In genomic region chr10:5040781-5041470, GRCh38 we compare ENCODE assay signal across 16 cellular contexts. TPM values are rescaled to one million over a fixed set of nuclear protein-coding genes. Genes with fewer than 3 reads are reported as not detected.
DNase-seq lines count a peak whose midpoint lies in the region; ATAC-seq and TF ChIP-seq lines count a peak whose summit lies in the region.
"Had no signal": no experiment of that assay in that cellular context is flagged by ENCODE, and none has a peak within 500 bp of the region (broad histone marks: within the 10 kb centered on the region; RNA-seq: fewer than 3 reads in every experiment).

No MANE protein-coding gene starts in this region.

- peak overlapping the region; percentile 74 for H3K27ac ChIP-seq in subcutaneous abdominal adipose tissue (ENCODE audit: low read depth, low read length)

- no peak overlapping the region for H3K4me3 Mint-ChIP-seq in activated CD8-positive, alpha-beta memory T cell treated with anti-CD3 and anti-CD28 coated beads, Interleukin-2, amount 10 ng/mL, durations not matched to agents 7 days and 5 days
- H3K4me3 Mint-ChIP-seq: activated naive CD4-positive, alpha-beta T cell treated with anti-CD3 and anti-CD28 coated beads for 36 hours; CD8-positive, alpha-beta T cell; IgD-negative memory B cell; stimulated activated naive CD8-positive, alpha-beta T cell treated with anti-CD3 and anti-CD28 coated beads, Interleukin-15, Interleukin-2, amounts not matched to agents 100 ng/mL and 50 ng/mL, for 24 hours had no signal

- peak overlapping the region; percentile 19 for H3K4me3 ChIP-seq in adipocyte (ENCODE audit: low read length)
- H3K4me3 ChIP-seq in kidney epithelial cell (ENCODE audit: low read depth, low read length): no peak overlapping the region
- peak overlapping the region; percentile 21 to 59 (median 48) for H3K4me3 ChIP-seq in subcutaneous abdominal adipose tissue (ENCODE audit: low read depth in 1 of 5, low read length in 5 of 5)

- CTCF ChIA-PET in activated CD8-positive, alpha-beta memory T cell treated with anti-CD3 and anti-CD28 coated beads, Interleukin-2, amount 10 ng/mL, durations not matched to agents 7 days and 5 days (lab: Charles Lee): no interaction called here

- H3K27me3 ChIP-seq in adipocyte (replicated peaks; ENCODE audit: control insufficient read depth, insufficient read depth, low read length) (no peaks in the 10 kb centered on the region), kidney epithelial cell (ENCODE audit: control insufficient read depth, insufficient read depth, low read length) (no peaks in the 10 kb centered on the region), subcutaneous abdominal adipose tissue (ENCODE audit: control insufficient read depth in 5 of 5, insufficient read depth in 4 of 5, low read length in 5 of 5) (no peaks in the 10 kb centered on the region)

- TF ChIP-seq CTCF in kidney epithelial cell (IDR thresholded peaks at IDR 0.05; ENCODE audit: insufficient read depth, low read length, poor library complexity, severe bottlenecking): no peak
- no peak for TF ChIP-seq CTCF in GM13976 (IDR thresholded peaks at IDR 0.05; ENCODE audit: borderline replicate concordance, control extremely low read depth, extremely low read depth, insufficient read depth, missing control alignments)

- H3K9me3 Mint-ChIP-seq in activated CD8-positive, alpha-beta memory T cell treated with anti-CD3 and anti-CD28 coated beads, Interleukin-2, amount 10 ng/mL, durations not matched to agents 7 days and 5 days (ENCODE audit: low read depth): no peaks in the 10 kb centered on the region
- H3K9me3 Mint-ChIP-seq: activated naive CD4-positive, alpha-beta T cell treated with anti-CD3 and anti-CD28 coated beads for 36 hours; CD8-positive, alpha-beta T cell; stimulated activated naive CD8-positive, alpha-beta T cell treated with anti-CD3 and anti-CD28 coated beads, Interleukin-15, Interleukin-2, amounts not matched to agents 100 ng/mL and 50 ng/mL, for 24 hours had no signal

- H3K4me1 Mint-ChIP-seq in activated CD8-positive, alpha-beta memory T cell treated with anti-CD3 and anti-CD28 coated beads, Interleukin-2, amount 10 ng/mL, durations not matched to agents 7 days and 5 days: no peaks in the 10 kb centered on the region

- no peak overlapping the region for H3K27ac Mint-ChIP-seq in activated CD8-positive, alpha-beta memory T cell treated with anti-CD3 and anti-CD28 coated beads, Interleukin-2, amount 10 ng/mL, durations not matched to agents 7 days and 5 days
- H3K27ac Mint-ChIP-seq: activated naive CD4-positive, alpha-beta T cell treated with anti-CD3 and anti-CD28 coated beads for 36 hours; CD8-positive, alpha-beta T cell; IgD-negative memory B cell; stimulated activated naive CD8-positive, alpha-beta T cell treated with anti-CD3 and anti-CD28 coated beads, Interleukin-15, Interleukin-2, amounts not matched to agents 100 ng/mL and 50 ng/mL, for 24 hours had no signal

- no peaks in the 10 kb centered on the region for H3K27me3 Mint-ChIP-seq in activated CD8-positive, alpha-beta memory T cell treated with anti-CD3 and anti-CD28 coated beads, Interleukin-2, amount 10 ng/mL, durations not matched to agents 7 days and 5 days
- H3K27me3 Mint-ChIP-seq: IgD-negative memory B cell; stimulated activated naive CD8-positive, alpha-beta T cell treated with anti-CD3 and anti-CD28 coated beads, Interleukin-15, Interleukin-2, amounts not matched to agents 100 ng/mL and 50 ng/mL, for 24 hours had no signal

- peak overlapping the region; percentile 75 for H3K9ac ChIP-seq in adipocyte (ENCODE audit: low read length)
- peak overlapping the region in 1 of 5 donors; percentile 0 for H3K9ac ChIP-seq in subcutaneous abdominal adipose tissue (ENCODE audit: low read length in 5 of 5)

- H3K4me1 ChIP-seq in adipocyte (ENCODE audit: control insufficient read depth, insufficient read depth, low read length): peaks cover 59% of the 10 kb centered on the region
- H3K4me1 ChIP-seq in subcutaneous abdominal adipose tissue (ENCODE audit: control insufficient read depth in 5 of 5, insufficient read depth in 5 of 5, low read length in 5 of 5): peaks cover 5 to 47% (median 35%) of the 10 kb centered on the region in 5 donors

- DNase-seq in HT1080 (ENCODE audit: low read depth): peak; percentile 37
- DNase-seq in adipocyte (ENCODE audit: low read depth): no peak
- peak; percentile 48 for DNase-seq in kidney epithelial cell (ENCODE audit: low read depth)
- no peak for DNase-seq in activated CD8-positive, alpha-beta memory T cell treated with anti-CD3 and anti-CD28 coated beads, Interleukin-2, amount 10 ng/mL, durations not matched to agents 7 days and 5 days
- DNase-seq in HuH-7.5 (ENCODE audit: low spot score): no peak
- no peak for DNase-seq in GM13976 (ENCODE audit: low spot score)
- DNase-seq: activated naive CD4-positive, alpha-beta T cell treated with anti-CD3 and anti-CD28 coated beads for 36 hours; CD8-positive, alpha-beta T cell; NCI-H146; T1000 had no signal

- no peak for ATAC-seq in activated CD8-positive, alpha-beta memory T cell treated with anti-CD3 and anti-CD28 coated beads, Interleukin-2, amount 10 ng/mL, durations not matched to agents 7 days and 5 days
- no peak for ATAC-seq in HG02840 (IDR thresholded peaks at IDR 0.05; ENCODE audit: low FRiP score, unreplicated experiment)
- ATAC-seq: CD8-positive, alpha-beta T cell; Right ventricle myocardium inferior; sciatic nerve had no signal

- in situ Hi-C loops in GM13976 (cut with MboI; ENCODE audit: low sequenced_read_pairs, unreplicated experiment): no loop called here

- H3K36me3 Mint-ChIP-seq in activated CD8-positive, alpha-beta memory T cell treated with anti-CD3 and anti-CD28 coated beads, Interleukin-2, amount 10 ng/mL, durations not matched to agents 7 days and 5 days: no peaks in the 10 kb centered on the region
- H3K36me3 Mint-ChIP-seq: CD8-positive, alpha-beta T cell; IgD-negative memory B cell had no signal

- H3K9me3 ChIP-seq in adipocyte (ENCODE audit: control insufficient read depth, low read length) (peaks cover 4% of the 10 kb centered on the region), subcutaneous abdominal adipose tissue (ENCODE audit: control insufficient read depth in 5 of 5, low read length in 5 of 5) (peaks cover 0 to 4% (median 0%) of the 10 kb centered on the region in 5 donors)

- H3K36me3 ChIP-seq in adipocyte (ENCODE audit: control insufficient read depth, insufficient read depth, low read length, severe bottlenecking): no peaks in the 10 kb centered on the region
- no peaks in the 10 kb centered on the region for H3K36me3 ChIP-seq in kidney epithelial cell (ENCODE audit: control insufficient read depth, insufficient read depth, low read length)
- H3K36me3 ChIP-seq in subcutaneous abdominal adipose tissue (ENCODE audit: control insufficient read depth in 5 of 5, insufficient read depth in 5 of 5, low read length in 5 of 5): no peaks in the 10 kb centered on the region

RNA-seq across cellular contexts. Expression of gene AKR1C2, which starts 37.3 kb away (rescaled TPM):
- 1.5 and 2.0 TPM in 2 replicates for total RNA-seq in HT1080 (2014; rRNA removed; shearing (Covaris generic))
- polyA plus RNA-seq in HT1080 (2015; cell fraction: cytosol; rRNA removed): 0.29 and 0.60 TPM in 2 replicates
- 0.25 and 0.61 TPM in 2 replicates for polyA plus RNA-seq in HT1080 (2015; cell fraction: nucleus; rRNA removed)
- 0.27 and 2.0 TPM in 2 replicates for total RNA-seq in kidney epithelial cell
- total RNA-seq in activated CD8-positive, alpha-beta memory T cell treated with anti-CD3 and anti-CD28 coated beads, Interleukin-2, amount 10 ng/mL, durations not matched to agents 7 days and 5 days: not detected
- total RNA-seq: CD8-positive, alpha-beta T cell had no signal
- polyA plus RNA-seq: IgD-negative memory B cell had no signal

RNA-seq across cellular contexts. Expression of gene AKR1C3, which starts 53.3 kb away (rescaled TPM):
- total RNA-seq in HT1080 (2014; rRNA removed; shearing (Covaris generic)): 5.1 and 11.0 TPM in 2 replicates
- 5.1 and 5.3 TPM in 2 replicates for polyA plus RNA-seq in HT1080 (2015; cell fraction: cytosol; rRNA removed)
- polyA plus RNA-seq in HT1080 (2015; cell fraction: nucleus; rRNA removed): 6.9 and 9.5 TPM in 2 replicates
- total RNA-seq in kidney epithelial cell: 0.68 and 1.2 TPM in 2 replicates
- under 1 TPM; 0.68 to 0.88 TPM for total RNA-seq in activated CD8-positive, alpha-beta memory T cell treated with anti-CD3 and anti-CD28 coated beads, Interleukin-2, amount 10 ng/mL, durations not matched to agents 7 days and 5 days

Comparison
In these comparisons a context has a peak if more than half of its experiments do, and no peak if none do; other contexts are left out.
1. DNase-seq: peak in HT1080 (single experiment) and kidney epithelial cell (single experiment); none in adipocyte (single experiment), activated CD8-positive, alpha-beta memory T cell treated with anti-CD3 and anti-CD28 coated beads, Interleukin-2, amount 10 ng/mL, durations not matched to agents 7 days and 5 days (single experiment), HuH-7.5 (single experiment) and GM13976 (single experiment).